In genomic region chr11:61679893-61680621, GRCh38 we compare ENCODE assay signal across 1 cellular context.
TF ChIP-seq lines count a peak whose summit lies in the region.

Gene DAGLA (plus strand): TSS chr11:61680391. CDS start chr11:61720156, 39,765 bp downstream.

TF ChIP-seq in HepG2, 621 proteins besides CTCF, POLR2A, EP300 and RAD21 (continued from another document and continues in another):
- TF ChIP-seq ZNF773 (CRISPR knock-in tag; IDR thresholded peaks at IDR 0.05; ENCODE audit: borderline replicate concordance) (no peak), TFAP4 (IDR thresholded peaks at IDR 0.05; ENCODE audit: borderline replicate concordance, low read depth) (no peak), ZNF768 (CRISPR knock-in tag; IDR thresholded peaks at IDR 0.05) (no peak; the same call in 1 of the 2 replicates), ZNF775 (CRISPR knock-in tag; IDR thresholded peaks at IDR 0.05; ENCODE audit: borderline replicate concordance) (no peak), CHD2 (IDR thresholded peaks at IDR 0.05; ENCODE audit: low read depth, low read length) (no peak), TARDBP (CRISPR knock-in tag; IDR thresholded peaks at IDR 0.05) (0 out of 2 replicates have a peak, but pooled peaks have one; percentile 41), ELF1 (CRISPR knock-in tag; IDR thresholded peaks at IDR 0.05) (no peak), ZNF136 (CRISPR knock-in tag; IDR thresholded peaks at IDR 0.05; ENCODE audit: low read depth) (0 out of 2 replicates have a peak, but pooled peaks have one; percentile 36), ZFP91 (CRISPR knock-in tag; IDR thresholded peaks at IDR 0.05; ENCODE audit: borderline replicate concordance) (peak; percentile 46; the same call in 1 of the 2 replicates), ARID4A (CRISPR knock-in tag; IDR thresholded peaks at IDR 0.05; ENCODE audit: borderline replicate concordance) (peak; percentile 68; the same call in 1 of the 2 replicates), IRF2 (CRISPR knock-in tag; IDR thresholded peaks at IDR 0.05) (0 out of 2 replicates have a peak, but pooled peaks have one; percentile 17), TAF1 (CRISPR knock-in tag; IDR thresholded peaks at IDR 0.05) (peak; percentile 29; the same call in 1 of the 2 replicates), YY1 (IDR thresholded peaks at IDR 0.05; ENCODE audit: insufficient read depth, insufficient replicate concordance, low read depth, low read length) (peak; percentile 74), ZNF878 (CRISPR knock-in tag; IDR thresholded peaks at IDR 0.05) (no peak), SAP130 (CRISPR knock-in tag; IDR thresholded peaks at IDR 0.05; ENCODE audit: low read depth) (peak; percentile 69), TFDP2 (CRISPR knock-in tag; IDR thresholded peaks at IDR 0.05) (peak; percentile 48; the same call in 1 of the 2 replicates), EEA1 (CRISPR knock-in tag; IDR thresholded peaks at IDR 0.05; ENCODE audit: borderline replicate concordance) (no peak), POGK (CRISPR knock-in tag; conservative IDR thresholded peaks at IDR 0.05) (peak; percentile 59; the same call in 1 of the 2 replicates), ZNF841 (CRISPR knock-in tag; IDR thresholded peaks at IDR 0.05; ENCODE audit: borderline replicate concordance) (no peak), CEBPZ (IDR thresholded peaks at IDR 0.05; ENCODE audit: low read length) (no peak), MED8 (CRISPR knock-in tag; IDR thresholded peaks at IDR 0.05; ENCODE audit: insufficient replicate concordance) (peak; percentile 21), ZFP36 (IDR thresholded peaks at IDR 0.05; ENCODE audit: borderline replicate concordance, low read depth, low read length, partially characterized antibody) (no peak), NONO (IDR thresholded peaks at IDR 0.05) (no peak), NONO (CRISPR knock-in tag; conservative IDR thresholded peaks at IDR 0.05) (peak; percentile 66), THAP8 (CRISPR knock-in tag; IDR thresholded peaks at IDR 0.05; ENCODE audit: borderline replicate concordance) (no peak), ZNF331 (CRISPR knock-in tag; IDR thresholded peaks at IDR 0.05) (0 out of 2 replicates have a peak, but pooled peaks have one; percentile 40), FOXK1 (CRISPR knock-in tag; IDR thresholded peaks at IDR 0.05; ENCODE audit: borderline replicate concordance, low read depth) (peak; percentile 22; the same call in 1 of the 2 replicates), SALL2 (CRISPR knock-in tag; IDR thresholded peaks at IDR 0.05) (peak; percentile 73; the same call in 1 of the 2 replicates), PCBP1 (IDR thresholded peaks at IDR 0.05; ENCODE audit: borderline replicate concordance, low read depth, low read length) (no peak), ZBTB25 (CRISPR knock-in tag; IDR thresholded peaks at IDR 0.05) (no peak), ZNF589 (CRISPR knock-in tag; conservative IDR thresholded peaks at IDR 0.05) (no peak), ZNF274 (CRISPR knock-in tag; IDR thresholded peaks at IDR 0.05) (no peak; the same call in 1 of the 2 replicates), UBTF (CRISPR knock-in tag; IDR thresholded peaks at IDR 0.05) (peak; percentile 58; the same call in 1 of the 2 replicates), IRF1 (CRISPR knock-in tag; IDR thresholded peaks at IDR 0.05; ENCODE audit: low read depth) (no peak), ZMYM2 (CRISPR knock-in tag; IDR thresholded peaks at IDR 0.05) (no peak), TBL1XR1 (IDR thresholded peaks at IDR 0.05; ENCODE audit: borderline replicate concordance, low read length, partially characterized antibody) (peak; percentile 25), ZNF792 (CRISPR knock-in tag; IDR thresholded peaks at IDR 0.05) (0 out of 2 replicates have a peak, but pooled peaks have one; percentile 12), GMEB1 (CRISPR knock-in tag; IDR thresholded peaks at IDR 0.05; ENCODE audit: borderline replicate concordance) (peak; percentile 77)
